In genomic region chr7:99397632-99397983, GRCh38 we compare ENCODE assay signal across 19 cellular contexts. TPM values are rescaled to one million over a fixed set of nuclear protein-coding genes. Genes with fewer than 3 reads are reported as not detected.
A peak's percentile ranks its signal among the peaks of the same experiment; 100 is the strongest.
DNase-seq lines count a peak whose midpoint lies in the region; ATAC-seq and TF ChIP-seq lines count a peak whose summit lies in the region.
"Had no signal": no experiment of that assay in that cellular context is flagged by ENCODE, and none has a peak within 500 bp of the region (broad histone marks: within the 10 kb centered on the region; RNA-seq: fewer than 3 reads in every experiment).

No MANE protein-coding gene starts in this region.

- H3K27ac ChIP-seq in right cardiac atrium (ENCODE audit: low read length), result no peak overlapping the region
- H3K27ac ChIP-seq in right atrium auricular region, result no peak overlapping the region
- H3K27ac ChIP-seq: coronary artery had no signal

- no peak for TF ChIP-seq POLR2A in lower leg skin (IDR thresholded peaks at IDR 0.05)

- H3K36me3 ChIP-seq in right atrium auricular region, result peaks cover 80% of the 10 kb centered on the region

- DNase-seq in right cardiac atrium (peak in 2 of 3 donors; percentile 47 to 54), right atrium auricular region (ENCODE audit: low spot score) (no peak), memory B cell (ENCODE audit: low spot score in 2 of 2) (no peak), OCI-M1 (lab: John Stamatoyannopoulos, UW) (no peak), lower leg skin (ENCODE audit: low spot score in 2 of 2) (no peak), islet precursor cell (no peak)
- no peak for DNase-seq in activated CD4-positive, alpha-beta memory T cell treated with anti-CD3 and anti-CD28 coated beads, Interleukin-2, amount 10 ng/mL, durations not matched to agents 7 days and 5 days
- DNase-seq: activated CD4-positive, alpha-beta T cell treated with anti-CD3 and anti-CD28 coated beads for 1 hour; activated T-cell treated with anti-CD3 and anti-CD28 coated beads, Interleukin-2, amount 50 U/mL, for 4 hours; DMS 273 treated with DMSO at 0.1 percent for 48 hours; HCEC 1CT; left ventricle myocardium superior; NCI-H1436; NCI-H226; SHP77 treated with DMSO at 0.1 percent for 48 hours; stimulated activated CD4-positive, alpha-beta T cell treated with anti-CD3 and anti-CD28 coated beads, Interleukin-15, amount 100 ng/mL, for 24 hours; T-helper 9 cell had no signal

- WGBS in right cardiac atrium, result 74% methylated on average over 15 of the region's 15 CpGs
- 67 to 80% methylated on average over 13 to 15 of the region's 15 CpGs for WGBS in lower leg skin, 2 donors

- H3K27me3 Mint-ChIP-seq in activated CD4-positive, alpha-beta memory T cell treated with anti-CD3 and anti-CD28 coated beads, Interleukin-2, amount 10 ng/mL, durations not matched to agents 7 days and 5 days, result no peaks in the 10 kb centered on the region
- H3K27me3 Mint-ChIP-seq in memory B cell, result no peaks in the 10 kb centered on the region

- H3K4me3 ChIP-seq in right cardiac atrium (ENCODE audit: low read length) (no peak overlapping the region), right atrium auricular region (no peak overlapping the region), lower leg skin (ENCODE audit: low read depth, poor library complexity, severe bottlenecking) (no peak overlapping the region)
- H3K4me3 ChIP-seq: coronary artery had no signal

- POLR2A ChIA-PET in activated CD4-positive, alpha-beta memory T cell treated with anti-CD3 and anti-CD28 coated beads, Interleukin-2, amount 10 ng/mL, durations not matched to agents 7 days and 5 days (lab: Charles Lee), result interaction anchor here (3.6 to 12.4 kb wide), 2 partner anchors 7 to 11 kb away, joined by 53 to 160 read pairs; partner anchors contain the start of genes BUD31 and PDAP1

- CTCF ChIA-PET in activated CD4-positive, alpha-beta memory T cell treated with anti-CD3 and anti-CD28 coated beads, Interleukin-2, amount 10 ng/mL, durations not matched to agents 7 days and 5 days (lab: Charles Lee), result no interaction called here

- H3K4me1 ChIP-seq in right cardiac atrium (ENCODE audit: control insufficient read depth, insufficient read depth, low read length) (no peaks in the 10 kb centered on the region), right atrium auricular region (peaks cover 0 to 12% of the 10 kb centered on the region in 2 donors)

- H3K27ac Mint-ChIP-seq in activated CD4-positive, alpha-beta memory T cell treated with anti-CD3 and anti-CD28 coated beads, Interleukin-2, amount 10 ng/mL, durations not matched to agents 7 days and 5 days, result peak overlapping the region; percentile 12
- peak overlapping the region; percentile 58 for H3K27ac Mint-ChIP-seq in memory B cell

- TF ChIP-seq CTCF in right atrium auricular region (IDR thresholded peaks at IDR 0.05) (no peak), lower leg skin (IDR thresholded peaks at IDR 0.05) (no peak)

- H3K9me3 Mint-ChIP-seq in activated CD4-positive, alpha-beta memory T cell treated with anti-CD3 and anti-CD28 coated beads, Interleukin-2, amount 10 ng/mL, durations not matched to agents 7 days and 5 days, result no peaks in the 10 kb centered on the region
- no peaks in the 10 kb centered on the region for H3K9me3 Mint-ChIP-seq in memory B cell
- H3K9me3 Mint-ChIP-seq: activated T-cell treated with anti-CD3 and anti-CD28 coated beads, Interleukin-2, amount 50 U/mL, for 4 hours had no signal

- peaks cover 32% of the 10 kb centered on the region for H3K4me1 Mint-ChIP-seq in activated CD4-positive, alpha-beta memory T cell treated with anti-CD3 and anti-CD28 coated beads, Interleukin-2, amount 10 ng/mL, durations not matched to agents 7 days and 5 days
- H3K4me1 Mint-ChIP-seq in memory B cell, result peaks cover 21% of the 10 kb centered on the region

- no peaks in the 10 kb centered on the region for H3K27me3 ChIP-seq in right cardiac atrium (ENCODE audit: control insufficient read depth, insufficient read depth)
- no peaks in the 10 kb centered on the region for H3K27me3 ChIP-seq in right atrium auricular region

- ATAC-seq in right cardiac atrium (no peak), memory B cell (ENCODE audit: low read depth) (no peak), HG03342 (IDR thresholded peaks at IDR 0.05; ENCODE audit: unreplicated experiment) (no peak)
- ATAC-seq: activated T-cell treated with anti-CD3 and anti-CD28 coated beads, Interleukin-2, amount 50 U/mL, for 4 hours; left ventricle myocardium superior had no signal

- H3K9me3 ChIP-seq in right cardiac atrium (ENCODE audit: control insufficient read depth, low read length), result no peaks in the 10 kb centered on the region
- H3K9me3 ChIP-seq in right atrium auricular region, result no peaks in the 10 kb centered on the region

- intact Hi-C loops in right cardiac atrium (cut with DNase I) (no loop called here), lower leg skin (cut with DNase I; ENCODE audit: low total_unique reads) (no loop called here)

- H3K4me3 Mint-ChIP-seq in activated CD4-positive, alpha-beta memory T cell treated with anti-CD3 and anti-CD28 coated beads, Interleukin-2, amount 10 ng/mL, durations not matched to agents 7 days and 5 days, result no peak overlapping the region
- H3K4me3 Mint-ChIP-seq in memory B cell, result no peak overlapping the region
- H3K4me3 Mint-ChIP-seq: activated T-cell treated with anti-CD3 and anti-CD28 coated beads, Interleukin-2, amount 50 U/mL, for 4 hours had no signal

- peaks cover 85% of the 10 kb centered on the region for H3K36me3 Mint-ChIP-seq in activated CD4-positive, alpha-beta memory T cell treated with anti-CD3 and anti-CD28 coated beads, Interleukin-2, amount 10 ng/mL, durations not matched to agents 7 days and 5 days (ENCODE audit: low read depth)
- peaks cover 7% of the 10 kb centered on the region for H3K36me3 Mint-ChIP-seq in memory B cell

RNA-seq across cellular contexts. Expression of gene PDAP1, which starts 10.8 kb away (rescaled TPM):
- total RNA-seq in right cardiac atrium (10 to 100 TPM; 85.9 to 95.9 (median 90.1) TPM), right atrium auricular region (10 to 100 TPM; 70.9 to 93.3 TPM), lower leg skin (10 to 100 TPM; 64.8 to 81.8 (median 73.9) TPM)
- 167 TPM for polyA plus RNA-seq in right cardiac atrium
- 100 to 1,000 TPM in 1 of 2 experiments, 10 to 100 TPM in 1; 93.8 to 103 TPM for total RNA-seq in activated CD4-positive, alpha-beta memory T cell treated with anti-CD3 and anti-CD28 coated beads, Interleukin-2, amount 10 ng/mL, durations not matched to agents 7 days and 5 days

RNA-seq across cellular contexts. Expression of gene BUD31, which starts 11.2 kb away (rescaled TPM):
- 10 to 100 TPM; 37.8 to 53.6 (median 44.0) TPM for total RNA-seq in right cardiac atrium
- polyA plus RNA-seq in right cardiac atrium, result 65.1 TPM
- 10 to 100 TPM; 36.7 to 57.0 TPM for total RNA-seq in right atrium auricular region
- total RNA-seq in activated CD4-positive, alpha-beta memory T cell treated with anti-CD3 and anti-CD28 coated beads, Interleukin-2, amount 10 ng/mL, durations not matched to agents 7 days and 5 days, result 100 to 1,000 TPM; 104 to 106 TPM
- 10 to 100 TPM; 48.2 to 71.0 (median 58.5) TPM for total RNA-seq in lower leg skin

RNA-seq across cellular contexts. Expression of gene ARPC1B, which starts 23.1 kb away (rescaled TPM):
- 10 to 100 TPM; 35.5 to 65.1 (median 56.6) TPM for total RNA-seq in right cardiac atrium
- 52.9 TPM for polyA plus RNA-seq in right cardiac atrium
- total RNA-seq in right atrium auricular region, result 100 to 1,000 TPM in 1 of 2 donors, 10 to 100 TPM in 1; 53.0 to 115 TPM
- total RNA-seq in activated CD4-positive, alpha-beta memory T cell treated with anti-CD3 and anti-CD28 coated beads, Interleukin-2, amount 10 ng/mL, durations not matched to agents 7 days and 5 days, result 100 to 1,000 TPM; 396 to 397 TPM
- 10 to 100 TPM; 51.4 to 83.1 (median 54.3) TPM for total RNA-seq in lower leg skin

RNA-seq across cellular contexts. Expression of gene PTCD1, which starts 41.0 kb away (rescaled TPM):
- total RNA-seq in right cardiac atrium, result 1 to 10 TPM; 3.1 to 4.4 (median 3.2) TPM
- 3.0 TPM for polyA plus RNA-seq in right cardiac atrium
- total RNA-seq in right atrium auricular region, result 1 to 10 TPM; 4.6 to 5.3 TPM
- 1 to 10 TPM; 6.6 to 7.5 TPM for total RNA-seq in activated CD4-positive, alpha-beta memory T cell treated with anti-CD3 and anti-CD28 coated beads, Interleukin-2, amount 10 ng/mL, durations not matched to agents 7 days and 5 days
- 10 to 100 TPM in 1 of 4 donors, 1 to 10 TPM in 3; 8.5 to 14.2 (median 9.5) TPM for total RNA-seq in lower leg skin

RNA-seq across cellular contexts. Expression of gene CPSF4, which starts 41.1 kb away (rescaled TPM):
- 10 to 100 TPM; 17.3 to 21.9 (median 18.8) TPM for total RNA-seq in right cardiac atrium
- 16.2 TPM for polyA plus RNA-seq in right cardiac atrium
- 10 to 100 TPM; 12.4 to 18.8 TPM for total RNA-seq in right atrium auricular region
- total RNA-seq in activated CD4-positive, alpha-beta memory T cell treated with anti-CD3 and anti-CD28 coated beads, Interleukin-2, amount 10 ng/mL, durations not matched to agents 7 days and 5 days, result 10 to 100 TPM; 64.1 to 66.2 TPM
- total RNA-seq in lower leg skin, result 10 to 100 TPM; 23.7 to 41.6 (median 28.3) TPM

Comparison
In these comparisons a context has a peak if more than half of its experiments do, and no peak if none do; other contexts are left out.
1. DNase-seq: peak in right cardiac atrium (2 of 3); none in right atrium auricular region (single experiment), activated CD4-positive, alpha-beta memory T cell treated with anti-CD3 and anti-CD28 coated beads, Interleukin-2, amount 10 ng/mL, durations not matched to agents 7 days and 5 days (single experiment), memory B cell (0 of 2), OCI-M1 (single experiment), lower leg skin (0 of 2) and islet precursor cell (single experiment).